ENCODE assay signal across 15 cellular contexts in genomic region chr2:53633441-53633840, GRCh38.
DNase-seq lines count a peak whose midpoint lies in the region; ATAC-seq lines count a peak whose summit lies in the region.
"Had no signal": no experiment of that assay in that cellular context is flagged by ENCODE, and none has a peak within 500 bp of the region (broad histone marks: within the 10 kb centered on the region; RNA-seq: fewer than 3 reads in every experiment).

No MANE protein-coding gene starts in this region.

- H4K8ac ChIP-seq in mesendoderm (ENCODE audit: low read depth, low read length): no peak overlapping the region

- WGBS in mesendoderm (ENCODE audit: extremely low coverage, insufficient coverage, low lambda C conversion rate): no CpG with 5 or more reads among the region's 1 CpG

- H3K4me2 ChIP-seq in mesendoderm (ENCODE audit: low read length): no peak overlapping the region

- no peak overlapping the region for H4K5ac ChIP-seq in mesendoderm (ENCODE audit: low read length)

- H3K79me2 ChIP-seq in mesendoderm (ENCODE audit: control insufficient read depth, insufficient read depth, low read length): no peaks in the 10 kb centered on the region

- no peak overlapping the region for H3K4me3 ChIP-seq in mesendoderm (ENCODE audit: low read length)
- H3K4me3 ChIP-seq: lower lobe of right lung, tibial nerve had no signal

- H3K4ac ChIP-seq in mesendoderm (ENCODE audit: low read depth, low read length): no peak overlapping the region

- H3K36me3 ChIP-seq in mesendoderm (ENCODE audit: control insufficient read depth, insufficient read depth, low read length): no peaks in the 10 kb centered on the region
- H3K36me3 ChIP-seq: lower lobe of right lung, tibial nerve had no signal

- no peaks in the 10 kb centered on the region for H3K79me1 ChIP-seq in mesendoderm (ENCODE audit: low read length)

- no peak overlapping the region for H3K18ac ChIP-seq in mesendoderm (ENCODE audit: low read length)

- H2BK120ac ChIP-seq in mesendoderm (ENCODE audit: low read depth, low read length): no peak overlapping the region

- CTCF ChIA-PET in activated CD4-positive, alpha-beta T cell treated with anti-CD3 and anti-CD28 coated beads for 36 hours (lab: Charles Lee): no interaction called here

- H3K4me1 ChIP-seq in mesendoderm (ENCODE audit: control insufficient read depth, low read depth, low read length): no peaks in the 10 kb centered on the region
- H3K4me1 ChIP-seq: lower lobe of right lung had no signal

- H3K23ac ChIP-seq in mesendoderm (ENCODE audit: low read length): no peak overlapping the region

- intact Hi-C loops in activated CD4-positive, alpha-beta T cell treated with anti-CD3 and anti-CD28 coated beads for 36 hours (cut with DNase I, micrococcal nuclease): no loop called here

- no peak overlapping the region for H2BK5ac ChIP-seq in mesendoderm (ENCODE audit: low read length)

- DNase-seq in Daoy (ENCODE audit: low read depth) (peak; percentile 40), LHCN-M2 (ENCODE audit: low read depth) (peak; percentile 47), amniotic epithelial cell (ENCODE audit: low read depth) (peak; percentile 8), glomerular visceral epithelial cell (ENCODE audit: extremely low spot score) (peak; percentile 1), mesendoderm (no peak), cortex of kidney (lab: John Stamatoyannopoulos, UW) (no peak)
- no peak for DNase-seq in stimulated activated naive B cell treated with anti-CD40 and anti-IgM and Interleukin-4, amounts not matched to agents 10 μg/mL and 1 μg/mL and 100 μg/mL, for 72 hours
- DNase-seq in activated CD4-positive, alpha-beta T cell treated with anti-CD3 and anti-CD28 coated beads for 36 hours: no peak
- DNase-seq: activated CD4-positive, alpha-beta memory T cell treated with anti-CD3 and anti-CD28 coated beads, Interleukin-2, amount 10 ng/mL, durations not matched to agents 7 days and 5 days; C1 segment of cervical spinal cord; lower lobe of right lung; NCI-H526 treated with DMSO at 0.1 percent for 48 hours; T-helper 9 cell had no signal

- ATAC-seq in stimulated activated naive B cell treated with anti-CD40 and anti-IgM and Interleukin-4, amounts not matched to agents 10 μg/mL and 1 μg/mL and 100 μg/mL, for 72 hours (replicated peaks): no peak
- no peak for ATAC-seq in activated CD4-positive, alpha-beta T cell treated with anti-CD3 and anti-CD28 coated beads for 36 hours
- ATAC-seq: lower lobe of right lung had no signal

- no peak overlapping the region for H2BK15ac ChIP-seq in mesendoderm (replicated peaks; ENCODE audit: low read depth)

- H3K9me3 Mint-ChIP-seq in stimulated activated naive B cell treated with anti-CD40 and anti-IgM and Interleukin-4, amounts not matched to agents 10 μg/mL and 1 μg/mL and 100 μg/mL, for 72 hours: peaks cover 0 to under 1% of the 10 kb centered on the region in 2 donors
- no peaks in the 10 kb centered on the region for H3K9me3 Mint-ChIP-seq in activated CD4-positive, alpha-beta T cell treated with anti-CD3 and anti-CD28 coated beads for 36 hours (ENCODE audit: low read depth)
- H3K9me3 Mint-ChIP-seq: activated CD4-positive, alpha-beta memory T cell treated with anti-CD3 and anti-CD28 coated beads, Interleukin-2, amount 10 ng/mL, durations not matched to agents 7 days and 5 days had no signal

- no peak overlapping the region for H3K56ac ChIP-seq in mesendoderm (ENCODE audit: low read length)

- H3K9ac ChIP-seq in mesendoderm (ENCODE audit: low read length): no peak overlapping the region

- POLR2A ChIA-PET in activated CD4-positive, alpha-beta T cell treated with anti-CD3 and anti-CD28 coated beads for 36 hours (lab: Charles Lee): interaction anchor here (0.6 kb wide), 1 partner anchor 153 kb away, joined by 5 read pairs; the partner anchor contains the start of genes ASB3 and ERLEC1

- no peak overlapping the region for H3K27ac ChIP-seq in mesendoderm (ENCODE audit: low read depth, low read length)
- H3K27ac ChIP-seq: lower lobe of right lung, tibial nerve had no signal

- no peaks in the 10 kb centered on the region for H3K27me3 ChIP-seq in mesendoderm (ENCODE audit: insufficient read depth, low read length, poor library complexity)
- H3K27me3 ChIP-seq: tibial nerve had no signal

- H3K4me3 Mint-ChIP-seq in stimulated activated naive B cell treated with anti-CD40 and anti-IgM and Interleukin-4, amounts not matched to agents 10 μg/mL and 1 μg/mL and 100 μg/mL, for 72 hours: no peak overlapping the region
- no peak overlapping the region for H3K4me3 Mint-ChIP-seq in activated CD4-positive, alpha-beta T cell treated with anti-CD3 and anti-CD28 coated beads for 36 hours
- H3K4me3 Mint-ChIP-seq: activated CD4-positive, alpha-beta memory T cell treated with anti-CD3 and anti-CD28 coated beads, Interleukin-2, amount 10 ng/mL, durations not matched to agents 7 days and 5 days; dendritic cell treated with granulocyte-macrophage colony-stimulating factor and Interleukin-4, amounts not matched to agents 40 ng/mL and 50 ng/mL, for 4 days had no signal

- no peak overlapping the region for H2AK5ac ChIP-seq in mesendoderm (ENCODE audit: low read length)

- H3K27me3 Mint-ChIP-seq in stimulated activated naive B cell treated with anti-CD40 and anti-IgM and Interleukin-4, amounts not matched to agents 10 μg/mL and 1 μg/mL and 100 μg/mL, for 72 hours: no peaks in the 10 kb centered on the region
- no peaks in the 10 kb centered on the region for H3K27me3 Mint-ChIP-seq in activated CD4-positive, alpha-beta T cell treated with anti-CD3 and anti-CD28 coated beads for 36 hours
- H3K27me3 Mint-ChIP-seq: activated CD4-positive, alpha-beta memory T cell treated with anti-CD3 and anti-CD28 coated beads, Interleukin-2, amount 10 ng/mL, durations not matched to agents 7 days and 5 days; dendritic cell treated with granulocyte-macrophage colony-stimulating factor and Interleukin-4, amounts not matched to agents 40 ng/mL and 50 ng/mL, for 4 days had no signal

- H3K27ac Mint-ChIP-seq in stimulated activated naive B cell treated with anti-CD40 and anti-IgM and Interleukin-4, amounts not matched to agents 10 μg/mL and 1 μg/mL and 100 μg/mL, for 72 hours: no peak overlapping the region
- no peak overlapping the region for H3K27ac Mint-ChIP-seq in activated CD4-positive, alpha-beta T cell treated with anti-CD3 and anti-CD28 coated beads for 36 hours
- H3K27ac Mint-ChIP-seq: activated CD4-positive, alpha-beta memory T cell treated with anti-CD3 and anti-CD28 coated beads, Interleukin-2, amount 10 ng/mL, durations not matched to agents 7 days and 5 days; dendritic cell treated with granulocyte-macrophage colony-stimulating factor and Interleukin-4, amounts not matched to agents 40 ng/mL and 50 ng/mL, for 4 days had no signal

- no peaks in the 10 kb centered on the region for H3K36me3 Mint-ChIP-seq in stimulated activated naive B cell treated with anti-CD40 and anti-IgM and Interleukin-4, amounts not matched to agents 10 μg/mL and 1 μg/mL and 100 μg/mL, for 72 hours
- H3K36me3 Mint-ChIP-seq in activated CD4-positive, alpha-beta T cell treated with anti-CD3 and anti-CD28 coated beads for 36 hours (ENCODE audit: low read depth): no peaks in the 10 kb centered on the region

- no peaks in the 10 kb centered on the region for H3K4me1 Mint-ChIP-seq in stimulated activated naive B cell treated with anti-CD40 and anti-IgM and Interleukin-4, amounts not matched to agents 10 μg/mL and 1 μg/mL and 100 μg/mL, for 72 hours
- H3K4me1 Mint-ChIP-seq in activated CD4-positive, alpha-beta T cell treated with anti-CD3 and anti-CD28 coated beads for 36 hours: peaks cover 6% of the 10 kb centered on the region

Comparison
In these comparisons a context has a peak if more than half of its experiments do, and no peak if none do; other contexts are left out.
1. DNase-seq: peak in Daoy (single experiment), LHCN-M2 (single experiment), amniotic epithelial cell (single experiment) and glomerular visceral epithelial cell (single experiment); none in mesendoderm (single experiment), stimulated activated naive B cell treated with anti-CD40 and anti-IgM and Interleukin-4, amounts not matched to agents 10 μg/mL and 1 μg/mL and 100 μg/mL, for 72 hours (single experiment), cortex of kidney (single experiment) and activated CD4-positive, alpha-beta T cell treated with anti-CD3 and anti-CD28 coated beads for 36 hours (single experiment).